16 cellular contexts compared by ENCODE assay signal in the genomic region with DNA sequence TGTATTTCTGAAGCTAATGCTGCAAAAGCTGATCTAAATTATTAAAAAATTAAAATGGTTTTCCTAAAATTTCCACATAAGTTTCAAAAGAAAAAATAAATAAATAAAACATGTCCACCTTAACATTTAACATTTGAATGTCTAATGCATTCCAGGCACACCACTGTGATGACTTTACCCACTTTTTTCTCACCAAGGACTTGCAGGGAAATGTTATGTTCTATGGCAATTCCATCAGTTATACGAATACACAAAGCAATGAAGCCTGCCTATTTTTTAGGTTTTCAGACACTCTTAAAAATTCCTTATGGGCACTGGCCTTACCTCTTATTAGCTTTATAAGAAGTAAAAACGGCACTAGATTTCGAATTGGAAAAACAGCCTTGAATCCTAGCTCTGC. TPM values are rescaled to one million over a fixed set of nuclear protein-coding genes. Genes with fewer than 3 reads are reported as not detected.
DNase-seq lines count a peak whose midpoint lies in the region; ATAC-seq and TF ChIP-seq lines count a peak whose summit lies in the region.
"Had no signal": no experiment of that assay in that cellular context is flagged by ENCODE, and none has a peak within 500 bp of the region (broad histone marks: within the 10 kb centered on the region; RNA-seq: fewer than 3 reads in every experiment).

No MANE protein-coding gene starts in this region.

- no TSS peak for BruUV-seq in IMR-90 (replicated peaks; lab: Mats Ljungman, UMichigan)

- H3K79me1 ChIP-seq in IMR-90 (ENCODE audit: low read depth in 1 of 2, low read length in 2 of 2), result peaks cover 23 to 75% of the 10 kb centered on the region in 2 experiments

- dilution Hi-C loops in IMR-90 (cut with HindIII; ENCODE audit: low sequenced_read_pairs, unreplicated experiment), result no loop called here

- no CpG with 5 or more reads among the region's 3 CpGs for WGBS in IMR-90 (ENCODE audit: extremely low coverage in 2 of 2, insufficient read length in 1 of 2), 2 experiments

- H3K4me2 ChIP-seq in IMR-90 (ENCODE audit: low read depth, low read length) (peak overlapping the region; percentile 50; the same call in 1 of the 2 replicates), neural cell (ENCODE audit: low read length) (peak overlapping the region; percentile 11)
- H3K4me2 ChIP-seq: BLaER1 had no signal

- H3K23ac ChIP-seq in IMR-90 (ENCODE audit: low read depth, low read length), result no peak overlapping the region

- no peak overlapping the region for H4K91ac ChIP-seq in IMR-90 (ENCODE audit: insufficient read depth, low read depth, low read length)

- H2AFZ ChIP-seq in IMR-90 (replicated peaks; ENCODE audit: low read length, poor library complexity) (no peak overlapping the region), neural cell (ENCODE audit: low read depth, low read length) (no peak overlapping the region)

- H3K4me3 ChIP-seq in IMR-90 (ENCODE audit: insufficient read depth, low read depth, low read length) (no peak overlapping the region), astrocyte of the spinal cord (ENCODE audit: low read depth, low read length) (no peak overlapping the region), neural cell (ENCODE audit: low read length) (peak overlapping the region; percentile 45), HAP-1 (no peak overlapping the region)
- H3K4me3 ChIP-seq: BLaER1, K562 had no signal

- peaks cover 4% of the 10 kb centered on the region; the same call in 1 of the 2 replicates for H3K9me1 ChIP-seq in IMR-90 (ENCODE audit: insufficient read depth, low read length)

- no peak overlapping the region for H2BK120ac ChIP-seq in IMR-90 (ENCODE audit: low read depth, low read length)

- POLR2A ChIA-PET in IMR-90 (lab: Charles Lee; ENCODE audit: unreplicated experiment) (interaction anchor here (0.6 kb wide), 1 partner anchor 10 kb away, joined by 9 read pairs; no protein-coding TSS in a partner anchor), HEK293T (lab: Yijun Ruan, JAX) (no interaction called here)

- H2AK9ac ChIP-seq in IMR-90 (replicated peaks; ENCODE audit: low read depth, low read length, poor library complexity), result no peak overlapping the region

- H3K36me3 Mint-ChIP-seq in activated naive CD4-positive, alpha-beta T cell treated with anti-CD3 and anti-CD28 coated beads, Interleukin-2, amount 50 U/mL, for 72 hours, result no peaks in the 10 kb centered on the region

- TF ChIP-seq CTCF in IMR-90 (conservative IDR thresholded peaks at IDR 0.05; ENCODE audit: low read depth, low read length) (no peak), astrocyte of the spinal cord (IDR thresholded peaks at IDR 0.05; ENCODE audit: low read depth, low read length) (no peak), neural cell (IDR thresholded peaks at IDR 0.05; ENCODE audit: poor library complexity, severe bottlenecking) (no peak)

- H2BK15ac ChIP-seq in IMR-90 (ENCODE audit: low read depth, low read length), result no peak overlapping the region

- H3K9me2 ChIP-seq in neural cell (ENCODE audit: insufficient read depth, low read length), result no peaks in the 10 kb centered on the region

- intact Hi-C loops in IMR-90 (cut with micrococcal nuclease), result no loop called here

- H3K9ac ChIP-seq in IMR-90 (ENCODE audit: low read depth, low read length) (no peak overlapping the region), neural cell (ENCODE audit: low read length) (no peak overlapping the region)
- H3K9ac ChIP-seq: BLaER1 had no signal

- no peak overlapping the region for H3K18ac ChIP-seq in IMR-90 (ENCODE audit: low read depth, low read length)

- no peak overlapping the region for H3K56ac ChIP-seq in IMR-90 (ENCODE audit: extremely low read depth, insufficient read depth, low read length)

- H3K27ac ChIP-seq in IMR-90 (ENCODE audit: insufficient read depth, low read length) (no peak overlapping the region), neural cell (ENCODE audit: low read length) (no peak overlapping the region)
- H3K27ac ChIP-seq: BLaER1 had no signal

- H4K20me1 ChIP-seq in IMR-90 (ENCODE audit: insufficient read depth, low read length) (peaks cover 32% of the 10 kb centered on the region; the same call in 1 of the 2 replicates), neural cell (ENCODE audit: insufficient read depth) (no peaks in the 10 kb centered on the region)

- TF ChIP-seq EP300 in neural cell (conservative IDR thresholded peaks at IDR 0.05; ENCODE audit: poor library complexity, severe bottlenecking), result no peak

- no peaks in the 10 kb centered on the region for H3K9me3 Mint-ChIP-seq in activated naive CD4-positive, alpha-beta T cell treated with anti-CD3 and anti-CD28 coated beads, Interleukin-2, amount 50 U/mL, for 72 hours
- H3K9me3 Mint-ChIP-seq: CD8-positive, alpha-beta memory T cell had no signal

- no peak overlapping the region for H2BK5ac ChIP-seq in IMR-90 (ENCODE audit: low read depth, low read length, poor library complexity, severe bottlenecking)

- no peak overlapping the region for H4K5ac ChIP-seq in IMR-90 (ENCODE audit: low read depth, low read length)

- no peaks in the 10 kb centered on the region for H3F3A ChIP-seq in neural cell (ENCODE audit: insufficient read depth, low read length, poor library complexity, severe bottlenecking)

- no peak overlapping the region for H2AK5ac ChIP-seq in IMR-90 (ENCODE audit: low read depth, low read length)

- no peak overlapping the region for H2BK20ac ChIP-seq in IMR-90 (ENCODE audit: low read depth, low read length)

- peaks cover 99% of the 10 kb centered on the region for H3K79me2 ChIP-seq in neural cell (replicated peaks; ENCODE audit: insufficient read depth, low read length)

- CTCF ChIA-PET in IMR-90 (lab: Yijun Ruan, JAX) (no interaction called here), HEK293T (lab: Yijun Ruan, JAX) (no interaction called here)

- no peak overlapping the region for H3K14ac ChIP-seq in IMR-90 (replicated peaks; ENCODE audit: low read depth, low read length)

- H3K36me3 ChIP-seq in IMR-90 (ENCODE audit: control insufficient read depth, insufficient read depth, low read length) (no peaks in the 10 kb centered on the region), neural cell (ENCODE audit: insufficient read depth, low read length) (no peaks in the 10 kb centered on the region), HAP-1 (replicated peaks) (no peaks in the 10 kb centered on the region)

- 0 out of 2 replicates have a peak, but pooled peaks have one; percentile 42 for ATAC-seq in IMR-90 (ENCODE audit: low read depth)
- no peak for ATAC-seq in activated naive CD4-positive, alpha-beta T cell treated with anti-CD3 and anti-CD28 coated beads, Interleukin-2, amount 50 U/mL, for 72 hours
- ATAC-seq: K562 had no signal

- in situ Hi-C loops in IMR-90 (cut with MboI; ENCODE audit: low sequenced_read_pairs) (no loop called here), astrocyte of the spinal cord (cut with HindIII; ENCODE audit: low sequenced_read_pairs) (no loop called here), HAP-1 (cut with MboI; ENCODE audit: low sequenced_read_pairs) (no loop called here)

- no peak overlapping the region for H4K8ac ChIP-seq in IMR-90 (ENCODE audit: low read depth in 2 of 2, low read length in 2 of 2)

- H3K9me3 ChIP-seq in IMR-90 (ENCODE audit: control insufficient read depth, insufficient read depth, low read length) (no peaks in the 10 kb centered on the region), neural cell (ENCODE audit: low read length) (no peaks in the 10 kb centered on the region), HAP-1 (no peaks in the 10 kb centered on the region)

- no peaks in the 10 kb centered on the region for H3K27me3 ChIP-seq in IMR-90 (ENCODE audit: control insufficient read depth, insufficient read depth, low read length)
- H3K27me3 ChIP-seq in neural cell (ENCODE audit: insufficient read depth, low read depth, low read length), result no peaks in the 10 kb centered on the region
- H3K27me3 ChIP-seq in HAP-1 (ENCODE audit: low read depth), result no peaks in the 10 kb centered on the region
- H3K27me3 ChIP-seq: BLaER1 had no signal

- TF ChIP-seq RAD21 in IMR-90 (IDR thresholded peaks at IDR 0.05; ENCODE audit: low read length) (no peak), neural cell (conservative IDR thresholded peaks at IDR 0.05) (no peak)

- H3K4me1 ChIP-seq in IMR-90 (ENCODE audit: control insufficient read depth, insufficient read depth, low read length), result peaks cover 10% of the 10 kb centered on the region
- peaks cover 25% of the 10 kb centered on the region for H3K4me1 ChIP-seq in HAP-1
- H3K4me1 ChIP-seq: BLaER1 had no signal

- H3K4ac ChIP-seq in IMR-90 (ENCODE audit: low read depth, low read length), result no peak overlapping the region

- TF ChIP-seq POLR2A in IMR-90 (IDR thresholded peaks at IDR 0.05; ENCODE audit: low read depth, low read length), result no peak

- peak; percentile 48 for DNase-seq in EH (ENCODE audit: low read depth)
- peak; percentile 23 for DNase-seq in IMR-90
- peak; percentile 32 for DNase-seq in astrocyte of the spinal cord (ENCODE audit: low read depth, low spot score)
- no peak for DNase-seq in D341Med (ENCODE audit: low spot score)
- no peak for DNase-seq in HEK293T (ENCODE audit: extremely low spot score)
- DNase-seq in activated naive CD4-positive, alpha-beta T cell treated with anti-CD3 and anti-CD28 coated beads, Interleukin-2, amount 50 U/mL, for 72 hours (ENCODE audit: low spot score in 2 of 2), result no peak
- DNase-seq in HAP-1 (ENCODE audit: low spot score in 2 of 2), result no peak
- DNase-seq: CD8-positive, alpha-beta memory T cell; DMS79 treated with DMSO at 0.1 percent for 48 hours; NCI-H1436; NCI-H2029 treated with DMSO at 0.1 percent for 48 hours; NCI-H2171 treated with DMSO at 0.1 percent for 48 hours; NCI-H774 had no signal

- H3K27ac Mint-ChIP-seq in activated naive CD4-positive, alpha-beta T cell treated with anti-CD3 and anti-CD28 coated beads, Interleukin-2, amount 50 U/mL, for 72 hours, result no peak overlapping the region
- H3K27ac Mint-ChIP-seq: CD8-positive, alpha-beta memory T cell had no signal

TF ChIP-seq in IMR-90, 13 proteins besides CTCF, POLR2A, EP300 and RAD21:
- TF ChIP-seq MAZ (IDR thresholded peaks at IDR 0.05; ENCODE audit: borderline replicate concordance, low read depth, low read length), result no peak

TF ChIP-seq in neural cell, 6 proteins besides CTCF, POLR2A, EP300 and RAD21 (continues in another document):
- TF ChIP-seq POLR2AphosphoS5 (IDR thresholded peaks at IDR 0.05) (no peak), EZH2 (IDR thresholded peaks at IDR 0.05; ENCODE audit: borderline replicate concordance, insufficient read depth, low read length, poor library complexity, severe bottlenecking) (no peak), SMC3 (conservative IDR thresholded peaks at IDR 0.05; ENCODE audit: poor library complexity) (no peak)

TF ChIP-seq in HEK293T, 16 proteins besides CTCF, POLR2A, EP300 and RAD21 (continues in another document):
- TF ChIP-seq HDGF (IDR thresholded peaks at IDR 0.05; ENCODE audit: borderline replicate concordance), result no peak
- no peak for TF ChIP-seq ZNF384 (IDR thresholded peaks at IDR 0.05)
- no peak for TF ChIP-seq BHLHE40 (IDR thresholded peaks at IDR 0.05; ENCODE audit: borderline replicate concordance)

RNA-seq across cellular contexts. Expression of a gene that starts 10.2 kb away (rescaled TPM):
- total RNA-seq in IMR-90 (2012; rRNA removed), result 30.8 and 52.2 TPM in 2 replicates
- polyA plus RNA-seq in IMR-90 (2012; rRNA removed) (42.2 and 44.9 TPM in 2 replicates), neural cell (338 and 355 TPM in 2 replicates)
- polyA plus RNA-seq in IMR-90 (2012; cell fraction: cytosol; rRNA removed), result 31.4 and 37.1 TPM in 2 replicates
- polyA plus RNA-seq in IMR-90 (2012; cell fraction: nucleus; rRNA removed; ENCODE audit: low replicate concordance), result 42.3 and 132 TPM in 2 replicates
- polyA minus RNA-seq in neural cell, result 338 and 351 TPM in 2 replicates
- 10 to 100 TPM in 1 of 2 donors, 1 to 10 TPM in 1; 7.9 to 12.7 TPM for total RNA-seq in activated naive CD4-positive, alpha-beta T cell treated with anti-CD3 and anti-CD28 coated beads, Interleukin-2, amount 50 U/mL, for 72 hours

Comparison
In these comparisons a context has a peak if more than half of its experiments do, and no peak if none do; other contexts are left out.
1. DNase-seq: peak in EH (single experiment), IMR-90 (single experiment) and astrocyte of the spinal cord (single experiment); none in D341Med (single experiment), HEK293T (single experiment), activated naive CD4-positive, alpha-beta T cell treated with anti-CD3 and anti-CD28 coated beads, Interleukin-2, amount 50 U/mL, for 72 hours (0 of 2) and HAP-1 (0 of 2).